14 cellular contexts compared by ENCODE assay signal in the genomic region with DNA sequence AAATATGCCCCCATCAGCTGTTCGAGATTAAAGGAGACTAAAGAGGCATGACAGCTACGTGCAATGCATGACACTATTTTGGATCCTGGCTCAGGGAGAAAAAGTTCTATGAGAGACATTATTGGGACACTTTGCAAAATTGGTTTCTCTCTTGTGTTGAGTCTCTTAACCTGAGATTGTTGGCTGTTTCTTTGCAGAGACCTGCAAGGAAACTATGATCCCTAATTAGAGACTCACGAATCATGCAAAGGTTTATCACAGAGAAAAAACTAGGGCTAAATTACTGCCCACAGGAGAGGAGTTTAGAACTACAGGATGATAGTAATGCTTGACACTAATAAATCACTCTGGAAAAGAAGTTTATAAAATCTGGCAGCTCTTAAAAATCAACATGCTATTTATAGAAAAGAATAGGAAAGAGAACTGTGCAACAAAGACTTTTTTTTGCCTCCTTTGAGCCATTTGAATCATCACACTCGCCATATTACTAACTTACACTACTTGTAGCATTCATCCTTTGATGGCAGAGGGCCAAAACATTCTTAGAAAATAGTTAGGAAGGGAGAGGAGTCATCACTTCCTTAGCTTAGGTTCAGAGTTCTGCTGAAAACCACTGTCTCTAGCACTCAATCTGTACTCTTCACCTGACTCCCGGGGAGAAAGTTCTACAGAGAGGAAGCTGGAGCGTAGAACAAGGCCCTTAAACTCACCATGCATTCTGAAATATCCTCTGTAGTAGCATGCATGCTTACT. TPM values are rescaled to one million over a fixed set of nuclear protein-coding genes. Genes with fewer than 3 reads are reported as not detected.
DNase-seq lines count a peak whose midpoint lies in the region; ATAC-seq lines count a peak whose summit lies in the region.
"Had no signal": no experiment of that assay in that cellular context is flagged by ENCODE, and none has a peak within 500 bp of the region (broad histone marks: within the 10 kb centered on the region; RNA-seq: fewer than 3 reads in every experiment).

No MANE protein-coding gene starts in this region.

- peak; percentile 16 for DNase-seq in NCI-H2227 treated with DMSO at 0.1 percent for 48 hours (lab: John Stamatoyannopoulos, UW)
- no peak for DNase-seq in NCI-H2227 (lab: John Stamatoyannopoulos, UW; ENCODE audit: unreplicated experiment)
- DNase-seq in HS-5 (ENCODE audit: low read depth) = peak; percentile 80
- DNase-seq in astrocyte of the hippocampus (ENCODE audit: low read depth, low spot score) = peak; percentile 61
- DNase-seq in pulmonary artery endothelial cell (ENCODE audit: low read depth, low spot score) = peak; percentile 5
- DNase-seq in DMS153 (lab: John Stamatoyannopoulos, UW) = no peak
- DNase-seq: activated CD4-positive, alpha-beta memory T cell treated with anti-CD3 and anti-CD28 coated beads, Interleukin-2, amount 10 ng/mL, durations not matched to agents 7 days and 5 days; hypothalamus; left ventricle myocardium superior; NCI-H1048; NCI-H510A; sigmoid colon had no signal

- ATAC-seq in HG02610 (IDR thresholded peaks at IDR 0.05; ENCODE audit: unreplicated experiment) = no peak
- no peak for ATAC-seq in HG03521 (IDR thresholded peaks at IDR 0.05; ENCODE audit: unreplicated experiment)
- ATAC-seq: left ventricle myocardium superior had no signal

RNA-seq across cellular contexts. Expression of a gene that starts 25.3 kb away (rescaled TPM):
- 1.7 and 4.2 TPM in 2 replicates for total RNA-seq in pulmonary artery endothelial cell

Comparison
In these comparisons a context has a peak if more than half of its experiments do, and no peak if none do; other contexts are left out.
1. DNase-seq: peak in NCI-H2227 treated with DMSO at 0.1 percent for 48 hours (single experiment), HS-5 (single experiment), astrocyte of the hippocampus (single experiment) and pulmonary artery endothelial cell (single experiment); none in NCI-H2227 (single experiment) and DMS153 (single experiment).